ENCODE assay signal across 30 cellular contexts in the genomic region with DNA sequence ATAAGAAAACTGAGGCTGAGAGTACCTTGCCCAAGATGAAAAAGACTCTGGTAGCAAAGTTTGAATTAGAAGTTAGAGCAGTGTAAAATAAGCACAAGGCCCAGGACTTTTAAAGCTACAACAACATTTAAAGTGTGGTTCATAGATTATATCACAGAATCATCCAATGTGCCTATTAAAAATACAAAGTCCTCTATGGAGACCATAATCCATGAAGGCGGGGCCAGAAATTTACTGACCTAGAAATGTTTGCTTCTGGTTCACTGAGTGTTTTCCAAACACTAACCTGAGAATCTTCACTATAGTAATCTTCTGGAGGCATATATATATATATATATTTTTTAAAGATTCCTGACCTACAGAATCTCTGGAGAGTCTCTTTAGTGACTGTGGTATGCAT. TPM values are rescaled to one million over a fixed set of nuclear protein-coding genes. Genes with fewer than 3 reads are reported as not detected.
"Had no signal": no experiment of that assay in that cellular context is flagged by ENCODE, and none has a peak within 500 bp of the region (broad histone marks: within the 10 kb centered on the region; RNA-seq: fewer than 3 reads in every experiment).

No MANE protein-coding gene starts in this region.

- H3K27me3 Mint-ChIP-seq: dendritic cell treated with granulocyte-macrophage colony-stimulating factor and Interleukin-4, amounts not matched to agents 40 ng/mL and 50 ng/mL, for 4 days; effector memory CD8-positive, alpha-beta T cell had no signal

- DNase-seq: colonic mucosa; cortex of kidney; effector CD8-positive, alpha-beta T cell; effector memory CD8-positive, alpha-beta T cell; endodermal cell; erythroblast; esophagus squamous epithelium; foreskin melanocyte; gastrocnemius medialis; glutamatergic neuron; head of caudate nucleus; heart right ventricle; hippocampal formation; islet precursor cell; kidney; kidney glomerular epithelial cell; left lung; left ventricle myocardium superior; lower lobe of right lung; mesenchymal stem cell had no signal

- ATAC-seq: effector memory CD8-positive, alpha-beta T cell; esophagus mucosa; gastrocnemius medialis; heart right ventricle; left lung; left ventricle myocardium superior; lower lobe of right lung had no signal

- H3K9me3 ChIP-seq: colonic mucosa, esophagus squamous epithelium, gastrocnemius medialis, heart right ventricle, left lung, lower lobe of right lung had no signal

- H3K4me1 Mint-ChIP-seq: endodermal cell, mesothelial cell of epicardium had no signal

- H3K9me3 Mint-ChIP-seq: dendritic cell treated with granulocyte-macrophage colony-stimulating factor and Interleukin-4, amounts not matched to agents 40 ng/mL and 50 ng/mL, for 4 days; effector memory CD8-positive, alpha-beta T cell; endodermal cell; mesothelial cell of epicardium had no signal

- H3K27me3 ChIP-seq: colonic mucosa, esophagus squamous epithelium, gastrocnemius medialis, heart right ventricle, left lung had no signal

- H3K27ac ChIP-seq: colonic mucosa, epithelial cell of prostate, esophagus squamous epithelium, gastrocnemius medialis, heart right ventricle, left lung, lower lobe of right lung had no signal

- H3K4me3 Mint-ChIP-seq: dendritic cell treated with granulocyte-macrophage colony-stimulating factor and Interleukin-4, amounts not matched to agents 40 ng/mL and 50 ng/mL, for 4 days; effector memory CD8-positive, alpha-beta T cell; endodermal cell; mesothelial cell of epicardium had no signal

- H3K4me1 ChIP-seq: colonic mucosa, esophagus squamous epithelium, gastrocnemius medialis, heart right ventricle, left lung, lower lobe of right lung had no signal

- H3K36me3 ChIP-seq: colonic mucosa, esophagus squamous epithelium, gastrocnemius medialis, left lung, lower lobe of right lung had no signal

- H3K4me3 ChIP-seq: colonic mucosa, esophagus squamous epithelium, gastrocnemius medialis, heart right ventricle, left lung, lower lobe of right lung had no signal

- H3K27ac Mint-ChIP-seq: dendritic cell treated with granulocyte-macrophage colony-stimulating factor and Interleukin-4, amounts not matched to agents 40 ng/mL and 50 ng/mL, for 4 days; effector memory CD8-positive, alpha-beta T cell; endodermal cell; mesothelial cell of epicardium had no signal

RNA-seq across cellular contexts. Expression of a gene that starts 12.3 kb away (rescaled TPM):
- total RNA-seq: mesenteric fat pad had no signal

RNA-seq across cellular contexts. Expression of a gene that starts 34.9 kb away (rescaled TPM):
- total RNA-seq: chondrocyte, colonic mucosa, dermis microvascular lymphatic vessel endothelial cell, endodermal cell, esophagus mucosa, esophagus squamous epithelium, gastrocnemius medialis, glomerular endothelial cell, kidney, left lung, left ventricle myocardium superior, lower lobe of right lung, lung microvascular endothelial cell, mesenteric fat pad, mesothelial cell of epicardium, mucosa of gallbladder had no signal
